ENCODE assay signal across 8 cellular contexts in the genomic region with DNA sequence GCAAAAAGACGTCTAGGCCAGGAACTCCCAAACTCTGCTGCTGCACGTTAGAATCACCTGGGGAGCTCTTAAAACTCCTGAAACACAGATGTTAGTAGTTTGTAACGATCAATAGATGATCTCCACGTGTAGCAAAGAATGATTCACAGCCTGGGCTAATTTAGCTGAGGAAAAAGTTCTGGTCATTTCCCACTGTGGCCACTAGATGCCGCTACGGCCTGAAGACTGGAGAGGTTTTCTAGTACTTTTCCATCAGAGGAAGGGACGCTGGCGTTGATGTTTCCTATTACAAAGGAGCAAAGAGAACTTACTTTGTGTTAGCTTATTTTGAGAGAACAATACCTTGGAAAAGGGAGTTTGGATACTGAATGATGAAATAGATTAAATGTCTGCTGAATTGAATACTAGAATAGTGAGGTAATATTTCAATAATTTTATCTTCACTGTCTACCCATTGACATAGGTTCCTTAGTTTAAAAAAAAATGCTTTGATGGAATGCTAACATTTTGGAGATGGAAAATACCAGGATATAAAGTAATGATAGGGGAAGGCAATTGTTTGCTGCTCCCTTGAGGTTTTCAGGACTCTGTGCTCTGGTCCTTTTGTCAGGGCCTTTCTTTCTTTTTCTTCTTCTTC.
DNase-seq lines count a peak whose midpoint lies in the region; ATAC-seq and TF ChIP-seq lines count a peak whose summit lies in the region.

No MANE protein-coding gene starts in this region.

- H3K9me3 ChIP-seq in H9 (ENCODE audit: control insufficient read depth, low read depth, low read length): no peaks in the 10 kb centered on the region
- no peaks in the 10 kb centered on the region for H3K9me3 ChIP-seq in MM.1S (replicated peaks; ENCODE audit: insufficient read depth, low read length)
- no peaks in the 10 kb centered on the region for H3K9me3 ChIP-seq in tibial nerve

- H2BK120ac ChIP-seq in H9 (ENCODE audit: low read depth, low read length, poor library complexity, severe bottlenecking): no peak overlapping the region

- H3K27ac ChIP-seq in H9 (ENCODE audit: insufficient read length, low read depth, low read length) (no peak overlapping the region), MM.1S (ENCODE audit: low read length) (no peak overlapping the region), RWPE1 (no peak overlapping the region), foreskin keratinocyte (no peak overlapping the region), tibial nerve (no peak overlapping the region)

- H4K8ac ChIP-seq in H9 (replicated peaks; ENCODE audit: insufficient read length, low read depth, low read length): no peak overlapping the region

- H2AFZ ChIP-seq in H9 (ENCODE audit: low read length): peak overlapping the region; percentile 91
- H2AFZ ChIP-seq in MM.1S (ENCODE audit: low read length): no peak overlapping the region

- H3K27ac Mint-ChIP-seq in H9: no peak overlapping the region
- no peak overlapping the region for H3K27ac Mint-ChIP-seq in activated T-helper 2 cell treated with anti-CD3 and anti-CD28 coated beads, Interferon-gamma antibody, Interleukin-2, Interleukin-4, amounts not matched to agents 10 μg/mL and 5 μg/mL and 100 μg/mL, durations not matched to agents 14 hours and 24 hours and 36 hours

- H3K36me3 ChIP-seq in MM.1S (replicated peaks; ENCODE audit: insufficient read depth, low read length) (no peaks in the 10 kb centered on the region), tibial nerve (no peaks in the 10 kb centered on the region)

- no peak overlapping the region for H3T11ph ChIP-seq in H9 (ENCODE audit: low read length)

- H4K5ac ChIP-seq in H9 (ENCODE audit: insufficient read length, low read depth, low read length): no peak overlapping the region

- no peak for TF ChIP-seq POLR2A in tibial nerve (IDR thresholded peaks at IDR 0.05)

- H3K79me2 ChIP-seq in H9 (ENCODE audit: insufficient read depth, low read length) (no peaks in the 10 kb centered on the region), MM.1S (ENCODE audit: low read length) (no peaks in the 10 kb centered on the region)

- H3K4me3 ChIP-seq in MM.1S (ENCODE audit: low read length): no peak overlapping the region
- no peak overlapping the region for H3K4me3 ChIP-seq in tibial nerve

- DNase-seq in ELR (ENCODE audit: low read depth) (peak; percentile 87), H9 (peak; percentile 83), MM.1S (peak; percentile 75), RWPE1 (ENCODE audit: low spot score) (peak; percentile 85), foreskin keratinocyte (peak in 1 of 2 donors; percentile 76), omental fat pad (ENCODE audit: low spot score) (peak; percentile 67), tibial nerve (ENCODE audit: low spot score in 2 of 2) (peak; percentile 73 to 88)
- DNase-seq in activated T-helper 2 cell treated with anti-CD3 and anti-CD28 coated beads, Interferon-gamma antibody, Interleukin-2, Interleukin-4, amounts not matched to agents 10 μg/mL and 5 μg/mL and 100 μg/mL, durations not matched to agents 14 hours and 24 hours and 36 hours (ENCODE audit: low spot score): peak; percentile 58

- WGBS in H9 (ENCODE audit: extremely low coverage, insufficient read length, low lambda C conversion rate): no CpG with 5 or more reads among the region's 8 CpGs
- whole genome bisulfite sequencing in tibial nerve, 2 donors: 2 to 3% methylated on average over 8 of the region's 8 CpGs

- POLR2A ChIA-PET in RWPE1 (lab: Yijun Ruan, JAX; ENCODE audit: low non-redundant PET): no interaction called here

- H3K23ac ChIP-seq in H9 (ENCODE audit: insufficient read length, low read depth, low read length): no peak overlapping the region

- H3K23me2 ChIP-seq in H9 (ENCODE audit: insufficient read length, low read depth, low read length, poor library complexity, severe bottlenecking): no peaks in the 10 kb centered on the region

- no peaks in the 10 kb centered on the region for H3F3A ChIP-seq in MM.1S (ENCODE audit: insufficient read depth, low read length)

- no peak overlapping the region for H2AK5ac ChIP-seq in H9 (ENCODE audit: insufficient read length, low read length)

- H3K9ac ChIP-seq in H9 (ENCODE audit: extremely low read depth, insufficient read length, low read length) (no peak overlapping the region), MM.1S (ENCODE audit: low read length) (no peak overlapping the region)

- H3K79me1 ChIP-seq in H9 (ENCODE audit: insufficient read depth, low read depth, low read length, poor library complexity, severe bottlenecking): no peaks in the 10 kb centered on the region

- no peaks in the 10 kb centered on the region for H3K4me1 ChIP-seq in H9 (ENCODE audit: insufficient read depth, low read length)
- peaks cover 11% of the 10 kb centered on the region; the same call in 1 of the 2 replicates for H3K4me1 ChIP-seq in MM.1S (ENCODE audit: low read length)
- no peaks in the 10 kb centered on the region for H3K4me1 ChIP-seq in foreskin keratinocyte
- peaks cover 0 to 9% (median 0%) of the 10 kb centered on the region in 4 donors for H3K4me1 ChIP-seq in tibial nerve

- H3K56ac ChIP-seq in H9 (ENCODE audit: insufficient read length, low read depth, low read length): no peak overlapping the region

- H3K4me3 Mint-ChIP-seq in H9: no peak overlapping the region
- no peak overlapping the region for H3K4me3 Mint-ChIP-seq in activated T-helper 2 cell treated with anti-CD3 and anti-CD28 coated beads, Interferon-gamma antibody, Interleukin-2, Interleukin-4, amounts not matched to agents 10 μg/mL and 5 μg/mL and 100 μg/mL, durations not matched to agents 14 hours and 24 hours and 36 hours (ENCODE audit: low read depth)

- H3K4ac ChIP-seq in H9 (ENCODE audit: low read depth, low read length): no peak overlapping the region

- intact Hi-C loops in activated T-helper 2 cell treated with anti-CD3 and anti-CD28 coated beads, Interferon-gamma antibody, Interleukin-2, Interleukin-4, amounts not matched to agents 10 μg/mL and 5 μg/mL and 100 μg/mL, durations not matched to agents 14 hours and 24 hours and 36 hours (cut with micrococcal nuclease): no loop called here

- H3K27me3 ChIP-seq in H9 (ENCODE audit: insufficient read depth, low read length) (no peaks in the 10 kb centered on the region), MM.1S (replicated peaks; ENCODE audit: insufficient read depth, low read length) (no peaks in the 10 kb centered on the region), foreskin keratinocyte (no peaks in the 10 kb centered on the region), tibial nerve (no peaks in the 10 kb centered on the region)

- peak; percentile 95 for TF ChIP-seq CTCF in H9 (conservative IDR thresholded peaks at IDR 0.05)
- peak; percentile 98 for TF ChIP-seq CTCF in MM.1S (IDR thresholded peaks at IDR 0.05; ENCODE audit: low read length)
- TF ChIP-seq CTCF in RWPE1 (conservative IDR thresholded peaks at IDR 0.05; ENCODE audit: low read depth): peak; percentile 92
- peak; percentile 98 for TF ChIP-seq CTCF in foreskin keratinocyte (conservative IDR thresholded peaks at IDR 0.05)
- TF ChIP-seq CTCF in omental fat pad (IDR thresholded peaks at IDR 0.05): peak in 2 of 3 donors; percentile 70 to 88
- TF ChIP-seq CTCF in tibial nerve (IDR thresholded peaks at IDR 0.05): peak; percentile 84 to 91 (median 86)

- peaks cover 15 to 24% of the 10 kb centered on the region in 2 experiments for H3K4me1 Mint-ChIP-seq in H9
- peaks cover 9% of the 10 kb centered on the region for H3K4me1 Mint-ChIP-seq in activated T-helper 2 cell treated with anti-CD3 and anti-CD28 coated beads, Interferon-gamma antibody, Interleukin-2, Interleukin-4, amounts not matched to agents 10 μg/mL and 5 μg/mL and 100 μg/mL, durations not matched to agents 14 hours and 24 hours and 36 hours (ENCODE audit: low read depth)

- H3K9me3 Mint-ChIP-seq in H9: no peaks in the 10 kb centered on the region
- no peaks in the 10 kb centered on the region for H3K9me3 Mint-ChIP-seq in activated T-helper 2 cell treated with anti-CD3 and anti-CD28 coated beads, Interferon-gamma antibody, Interleukin-2, Interleukin-4, amounts not matched to agents 10 μg/mL and 5 μg/mL and 100 μg/mL, durations not matched to agents 14 hours and 24 hours and 36 hours

- CTCF ChIA-PET in RWPE1 (lab: Yijun Ruan, JAX): interaction anchor here (0.6 to 1.9 kb wide), 24 partner anchors 9 to 797 kb away, joined by 3 to 10 read pairs (median 4); a partner anchor contains a TSS

- H4K91ac ChIP-seq in H9 (ENCODE audit: insufficient read length, low read depth, low read length): no peak overlapping the region

- H2BK15ac ChIP-seq in H9 (ENCODE audit: low read depth, low read length): no peak overlapping the region

- no peaks in the 10 kb centered on the region for H3K27me3 Mint-ChIP-seq in H9 (ENCODE audit: low read depth)
- peaks cover 14% of the 10 kb centered on the region for H3K27me3 Mint-ChIP-seq in activated T-helper 2 cell treated with anti-CD3 and anti-CD28 coated beads, Interferon-gamma antibody, Interleukin-2, Interleukin-4, amounts not matched to agents 10 μg/mL and 5 μg/mL and 100 μg/mL, durations not matched to agents 14 hours and 24 hours and 36 hours (ENCODE audit: low read depth)

- no peak overlapping the region for H2BK5ac ChIP-seq in H9 (ENCODE audit: insufficient read length, low read length)

- H3K18ac ChIP-seq in H9 (ENCODE audit: insufficient read length, low read depth, low read length): no peak overlapping the region

- ATAC-seq in foreskin keratinocyte (peak; percentile 71), omental fat pad (ENCODE audit: low FRiP score) (peak; percentile 79)

- peaks cover 0 to 20% (median 12%) of the 10 kb centered on the region in 3 experiments; a peak in 4 of 7 replicates for H3K36me3 Mint-ChIP-seq in H9 (ENCODE audit: insufficient read depth in 1 of 3, low read depth in 3 of 3)
- no peaks in the 10 kb centered on the region for H3K36me3 Mint-ChIP-seq in activated T-helper 2 cell treated with anti-CD3 and anti-CD28 coated beads, Interferon-gamma antibody, Interleukin-2, Interleukin-4, amounts not matched to agents 10 μg/mL and 5 μg/mL and 100 μg/mL, durations not matched to agents 14 hours and 24 hours and 36 hours (ENCODE audit: low read depth)

- no peak overlapping the region for H3K14ac ChIP-seq in H9 (ENCODE audit: insufficient read depth, low read length)

- no peaks in the 10 kb centered on the region for H3K9me2 ChIP-seq in MM.1S (replicated peaks; ENCODE audit: insufficient read depth, low read length)

- no peak for TF ChIP-seq EP300 in tibial nerve (IDR thresholded peaks at IDR 0.05)

- no peak overlapping the region for H2BK20ac ChIP-seq in H9 (ENCODE audit: low read depth, low read length, poor library complexity, severe bottlenecking)

- no peak overlapping the region for H3K4me2 ChIP-seq in H9 (ENCODE audit: insufficient read depth, insufficient read length, low read length)
- no peak overlapping the region for H3K4me2 ChIP-seq in MM.1S (ENCODE audit: low read depth, low read length)

- no peak overlapping the region for H2BK12ac ChIP-seq in H9 (ENCODE audit: insufficient read length, low read depth, low read length)

- H4K20me1 ChIP-seq in H9 (ENCODE audit: control insufficient read depth, insufficient read depth, insufficient read length) (no peaks in the 10 kb centered on the region), MM.1S (ENCODE audit: insufficient read depth, low read length) (no peaks in the 10 kb centered on the region)
